Comparison of ENCODE assay signal across 8 cellular contexts in the genomic region with DNA sequence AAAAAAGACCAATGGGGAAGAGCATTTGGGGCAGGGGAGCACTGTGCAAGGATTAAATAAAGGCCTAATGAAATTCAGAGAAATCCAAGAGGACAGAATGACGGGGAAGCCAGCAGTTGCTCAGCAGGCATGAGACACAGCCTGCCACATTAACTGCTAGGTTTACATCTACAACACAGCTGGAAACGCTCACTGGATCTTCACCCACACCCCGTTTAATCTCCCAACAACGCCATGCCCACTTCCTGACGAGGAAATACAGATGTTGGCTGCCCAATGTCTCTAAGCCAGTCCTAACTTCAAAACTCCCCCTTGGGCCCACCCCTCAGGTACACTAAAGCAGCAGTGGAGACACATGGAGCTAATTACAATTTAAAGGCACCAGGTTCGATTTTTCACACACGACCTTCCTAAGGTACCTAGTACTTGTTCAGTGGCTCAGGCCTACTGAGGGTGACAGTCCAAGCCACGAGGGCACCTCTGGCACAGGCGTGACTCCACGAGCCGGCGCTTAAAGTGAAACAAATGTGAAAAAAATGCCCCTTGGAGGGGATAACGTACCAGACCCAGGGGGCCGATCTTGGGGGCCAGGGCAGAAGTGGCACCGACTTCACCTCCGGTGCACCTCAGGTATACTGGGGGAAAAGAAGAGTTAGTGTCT. TPM values are rescaled to one million over a fixed set of nuclear protein-coding genes. Genes with fewer than 3 reads are reported as not detected.
A peak's percentile ranks its signal among the peaks of the same experiment; 100 is the strongest.
DNase-seq lines count a peak whose midpoint lies in the region; ATAC-seq lines count a peak whose summit lies in the region.

No MANE protein-coding gene starts in this region.

- CTCF ChIA-PET in activated naive CD4-positive, alpha-beta T cell treated with anti-CD3 and anti-CD28 coated beads for 36 hours (lab: Charles Lee) = interaction anchor here (0.6 to 1.6 kb wide), 4 partner anchors 26 to 466 kb away, joined by 3 to 5 read pairs (median 4); partner anchors contain the start of genes SLC2A8 and ZNF79

- ATAC-seq in naive thymus-derived CD8-positive, alpha-beta T cell = peak; percentile 8 to 10
- ATAC-seq in HG02798 (IDR thresholded peaks at IDR 0.05; ENCODE audit: poor library complexity, unreplicated experiment) (no peak), GM18517 (IDR thresholded peaks at IDR 0.05; ENCODE audit: unreplicated experiment) (no peak), GM18498 (IDR thresholded peaks at IDR 0.05; ENCODE audit: unreplicated experiment) (no peak)

- H3K27me3 ChIP-seq in SJSA1 (replicated peaks) = no peaks in the 10 kb centered on the region

- H3K4me3 ChIP-seq in SJSA1 = peak overlapping the region; percentile 85

- peaks cover 61% of the 10 kb centered on the region for H3K36me3 ChIP-seq in SJSA1

- H3K4me1 ChIP-seq in SJSA1 (replicated peaks) = peaks cover 20% of the 10 kb centered on the region

- DNase-seq in activated naive CD4-positive, alpha-beta T cell treated with anti-CD3 and anti-CD28 coated beads for 36 hours = no peak
- DNase-seq in activated naive CD4-positive, alpha-beta T cell treated with anti-CD3 and anti-CD28 coated beads, Interleukin-2, amount 50 U/mL, for 16 hours = no peak
- DNase-seq in SJSA1 (ENCODE audit: low read depth in 1 of 2, low spot score in 2 of 2) = no peak
- no peak for DNase-seq in epithelial cell of prostate (ENCODE audit: low read depth, low spot score)
- peak in 1 of 10 donors; percentile 15 for DNase-seq in naive thymus-derived CD8-positive, alpha-beta T cell

- peaks cover 5% of the 10 kb centered on the region for H3K9me3 Mint-ChIP-seq in activated naive CD4-positive, alpha-beta T cell treated with anti-CD3 and anti-CD28 coated beads for 36 hours
- H3K9me3 Mint-ChIP-seq in naive thymus-derived CD8-positive, alpha-beta T cell = no peaks in the 10 kb centered on the region

- H3K27ac Mint-ChIP-seq in activated naive CD4-positive, alpha-beta T cell treated with anti-CD3 and anti-CD28 coated beads for 36 hours = peak overlapping the region; percentile 95
- H3K27ac Mint-ChIP-seq in naive thymus-derived CD8-positive, alpha-beta T cell = peak overlapping the region; percentile 91 to 98 (median 96)

- H3K27me3 Mint-ChIP-seq in activated naive CD4-positive, alpha-beta T cell treated with anti-CD3 and anti-CD28 coated beads for 36 hours (ENCODE audit: low read depth) = no peaks in the 10 kb centered on the region
- H3K27me3 Mint-ChIP-seq in naive thymus-derived CD8-positive, alpha-beta T cell = no peaks in the 10 kb centered on the region

- H3K27ac ChIP-seq in SJSA1 (peak overlapping the region; percentile 80), epithelial cell of prostate (peak overlapping the region; percentile 96)

- POLR2A ChIA-PET in naive thymus-derived CD8-positive, alpha-beta T cell (lab: Charles Lee) = interaction anchor here (0.7 to 3.4 kb wide), 25 partner anchors 8 to 768 kb away, joined by 3 to 39 read pairs (median 6); partner anchors contain the start of genes SLC2A8, TOR2A and ZNF79

- peaks cover 42% of the 10 kb centered on the region for H3K4me1 Mint-ChIP-seq in activated naive CD4-positive, alpha-beta T cell treated with anti-CD3 and anti-CD28 coated beads for 36 hours (ENCODE audit: low read depth)
- H3K4me1 Mint-ChIP-seq in naive thymus-derived CD8-positive, alpha-beta T cell = peaks cover 14 to 54% (median 40%) of the 10 kb centered on the region in 4 donors

- intact Hi-C loops in activated naive CD4-positive, alpha-beta T cell treated with anti-CD3 and anti-CD28 coated beads for 36 hours (cut with micrococcal nuclease) = loop anchor here (2.0 to 10.0 kb wide), 5 partner anchors 61 to 679 kb away; no protein-coding TSS in a partner anchor

- H3K9me3 ChIP-seq in SJSA1 (replicated peaks) = no peaks in the 10 kb centered on the region

- H3K36me3 Mint-ChIP-seq in activated naive CD4-positive, alpha-beta T cell treated with anti-CD3 and anti-CD28 coated beads for 36 hours (ENCODE audit: low read depth) = peaks cover 59% of the 10 kb centered on the region
- peaks cover 0 to 53% (median 11%) of the 10 kb centered on the region in 3 donors for H3K36me3 Mint-ChIP-seq in naive thymus-derived CD8-positive, alpha-beta T cell

- H3K4me3 Mint-ChIP-seq in activated naive CD4-positive, alpha-beta T cell treated with anti-CD3 and anti-CD28 coated beads for 36 hours = peak overlapping the region; percentile 89
- H3K4me3 Mint-ChIP-seq in naive thymus-derived CD8-positive, alpha-beta T cell = peak overlapping the region; percentile 90 to 98 (median 96)

RNA-seq across cellular contexts. Expression of gene RPL12, which starts 0.9 kb away (rescaled TPM):
- total RNA-seq in activated naive CD4-positive, alpha-beta T cell treated with anti-CD3 and anti-CD28 coated beads for 36 hours = 1,000 to 10,000 TPM; 3,038 to 3,119 TPM
- 1,639 and 1,700 TPM in 2 replicates for total RNA-seq in SJSA1 (2014; rRNA removed; shearing (Covaris generic))
- total RNA-seq in naive thymus-derived CD8-positive, alpha-beta T cell = 1,000 to 10,000 TPM; 1,452 to 1,480 TPM
- polyA plus RNA-seq in naive thymus-derived CD8-positive, alpha-beta T cell = 1,000 to 10,000 TPM; 1,731 to 2,420 (median 2,163) TPM

RNA-seq across cellular contexts. Expression of gene LRSAM1, which starts 1.0 kb away (rescaled TPM):
- total RNA-seq in activated naive CD4-positive, alpha-beta T cell treated with anti-CD3 and anti-CD28 coated beads for 36 hours = 1 to 10 TPM; 8.8 to 9.9 TPM
- 5.3 and 6.9 TPM in 2 replicates for total RNA-seq in SJSA1 (2014; rRNA removed; shearing (Covaris generic))
- 10 to 100 TPM; 24.2 to 26.4 TPM for total RNA-seq in naive thymus-derived CD8-positive, alpha-beta T cell
- polyA plus RNA-seq in naive thymus-derived CD8-positive, alpha-beta T cell = 1 to 10 TPM; 4.3 to 9.6 (median 5.0) TPM

RNA-seq across cellular contexts. Expression of gene ZNF79, which starts 26.1 kb away (rescaled TPM):
- 1 to 10 TPM; 7.9 to 8.1 TPM for total RNA-seq in activated naive CD4-positive, alpha-beta T cell treated with anti-CD3 and anti-CD28 coated beads for 36 hours
- total RNA-seq in SJSA1 (2014; rRNA removed; shearing (Covaris generic)) = 7.1 and 7.6 TPM in 2 replicates
- 10 to 100 TPM; 15.2 to 17.2 TPM for total RNA-seq in naive thymus-derived CD8-positive, alpha-beta T cell
- 1 to 10 TPM; 3.3 to 6.6 (median 4.9) TPM for polyA plus RNA-seq in naive thymus-derived CD8-positive, alpha-beta T cell

RNA-seq across cellular contexts. Expression of gene SLC2A8, which starts 53.3 kb away (rescaled TPM):
- total RNA-seq in activated naive CD4-positive, alpha-beta T cell treated with anti-CD3 and anti-CD28 coated beads for 36 hours = 1 to 10 TPM; 3.4 TPM
- total RNA-seq in SJSA1 (2014; rRNA removed; shearing (Covaris generic)) = 17.4 and 35.2 TPM in 2 replicates
- total RNA-seq in naive thymus-derived CD8-positive, alpha-beta T cell = under 1 TPM; 0.19 to 0.39 TPM
- polyA plus RNA-seq in naive thymus-derived CD8-positive, alpha-beta T cell = 1 to 10 TPM in 1 of 3 donors, not detected in 2; 1.2 TPM

Comparison
In these comparisons a context has a peak if more than half of its experiments do, and no peak if none do; other contexts are left out.
1. ATAC-seq: peak in naive thymus-derived CD8-positive, alpha-beta T cell (2 of 2); none in HG02798 (single experiment), GM18517 (single experiment) and GM18498 (single experiment).